In the genomic region with DNA sequence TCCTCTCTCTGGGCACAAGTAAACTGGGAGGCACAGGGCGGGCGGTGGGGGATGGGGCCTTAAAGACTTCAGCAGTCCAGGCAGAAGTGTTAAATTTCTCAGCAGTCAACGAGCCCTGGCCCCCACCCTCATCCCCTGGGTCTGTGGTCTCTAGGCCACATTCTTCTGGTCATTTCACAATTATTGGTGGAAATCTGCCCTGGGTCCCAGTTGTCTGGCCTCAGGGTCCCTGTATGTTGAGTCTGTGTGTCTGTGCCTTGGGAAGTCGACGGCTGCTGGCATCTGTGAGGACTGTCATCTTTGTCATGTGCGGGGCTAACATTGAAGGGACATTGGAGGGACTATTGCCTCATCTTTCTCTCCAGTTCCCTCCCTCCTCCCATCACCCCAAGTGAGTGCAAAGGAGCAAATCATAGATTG, we compare ENCODE assay signal across 7 cellular contexts. TPM values are rescaled to one million over a fixed set of nuclear protein-coding genes. Genes with fewer than 3 reads are reported as not detected.
DNase-seq lines count a peak whose midpoint lies in the region; ATAC-seq lines count a peak whose summit lies in the region.

No MANE protein-coding gene starts in this region.

- peak overlapping the region; percentile 36 for H3K27ac Mint-ChIP-seq in activated CD4-positive, alpha-beta memory T cell treated with anti-CD3 and anti-CD28 coated beads for 36 hours

- H3K36me3 Mint-ChIP-seq in activated CD4-positive, alpha-beta memory T cell treated with anti-CD3 and anti-CD28 coated beads for 36 hours = no peaks in the 10 kb centered on the region

- H3K36me3 ChIP-seq in H7 (replicated peaks; ENCODE audit: control insufficient read depth, insufficient read depth, low read length) (no peaks in the 10 kb centered on the region), iPS-15b (ENCODE audit: control insufficient read depth, insufficient read depth, low read length) (no peaks in the 10 kb centered on the region)

- no peak for ATAC-seq in HG02678 (IDR thresholded peaks at IDR 0.05; ENCODE audit: unreplicated experiment)

- peak overlapping the region; percentile 82 for H3K4me3 Mint-ChIP-seq in activated CD4-positive, alpha-beta memory T cell treated with anti-CD3 and anti-CD28 coated beads for 36 hours

- H3K27me3 Mint-ChIP-seq in activated CD4-positive, alpha-beta memory T cell treated with anti-CD3 and anti-CD28 coated beads for 36 hours = no peaks in the 10 kb centered on the region

- POLR2A ChIA-PET in activated CD4-positive, alpha-beta memory T cell treated with anti-CD3 and anti-CD28 coated beads for 36 hours (lab: Charles Lee) = no interaction called here

- H3K9me3 ChIP-seq in iPS-15b (ENCODE audit: control insufficient read depth, insufficient read depth, low read length) = no peaks in the 10 kb centered on the region

- no peak overlapping the region for H3K9ac ChIP-seq in iPS-15b (ENCODE audit: low read depth, low read length)

- peak; percentile 63 for DNase-seq in H7
- peak; percentile 23 for DNase-seq in activated CD4-positive, alpha-beta memory T cell treated with anti-CD3 and anti-CD28 coated beads for 36 hours
- DNase-seq in COLO668 (lab: John Stamatoyannopoulos, UW; ENCODE audit: unreplicated experiment) = no peak
- DNase-seq in hypothalamus (lab: John Stamatoyannopoulos, UW) = no peak

- H3K27me3 ChIP-seq in H7 (ENCODE audit: control insufficient read depth, insufficient read depth, low read length) = peaks cover 34% of the 10 kb centered on the region
- peaks cover 61% of the 10 kb centered on the region for H3K27me3 ChIP-seq in iPS-15b (ENCODE audit: control insufficient read depth, insufficient read depth, low read length)

- H3K4me1 Mint-ChIP-seq in activated CD4-positive, alpha-beta memory T cell treated with anti-CD3 and anti-CD28 coated beads for 36 hours (ENCODE audit: low read depth) = peaks cover 54% of the 10 kb centered on the region

- CTCF ChIA-PET in activated CD4-positive, alpha-beta memory T cell treated with anti-CD3 and anti-CD28 coated beads for 36 hours (lab: Charles Lee) = interaction anchor here (2.0 to 3.2 kb wide), 2 partner anchors 48 to 166 kb away, joined by 5 to 16 read pairs; no protein-coding TSS in a partner anchor

- peak overlapping the region; percentile 70; the same call in 1 of the 2 replicates for H3K4me3 ChIP-seq in H7 (ENCODE audit: insufficient read depth, low read depth, low read length)
- H3K4me3 ChIP-seq in iPS-15b (ENCODE audit: low read depth, low read length) = peak overlapping the region; percentile 42
- H3K4me3 ChIP-seq in skin epidermis = peak overlapping the region in 6 of 7 experiments; percentile 41 to 78 (median 58)

- peaks cover 26% of the 10 kb centered on the region for H3K4me1 ChIP-seq in iPS-15b (ENCODE audit: control insufficient read depth, insufficient read depth, low read length)

- no peaks in the 10 kb centered on the region for H3K9me3 Mint-ChIP-seq in activated CD4-positive, alpha-beta memory T cell treated with anti-CD3 and anti-CD28 coated beads for 36 hours

- H3K27ac ChIP-seq in skin epidermis = peak overlapping the region in 17 of 21 experiments; percentile 9 to 88 (median 57)

- intact Hi-C loops in activated CD4-positive, alpha-beta memory T cell treated with anti-CD3 and anti-CD28 coated beads for 36 hours (cut with micrococcal nuclease) = loop anchor here (1.0 to 5.0 kb wide), 2 partner anchors 47 to 161 kb away; partner anchors contain the start of gene CD82

RNA-seq across cellular contexts. Expression of gene TSPAN18, which starts 1.7 kb away (rescaled TPM):
- total RNA-seq in H7 (2014; rRNA removed; shearing (Covaris generic)) = 25.7 and 27.7 TPM in 2 replicates
- 1 to 10 TPM; 5.8 to 8.2 TPM for total RNA-seq in activated CD4-positive, alpha-beta memory T cell treated with anti-CD3 and anti-CD28 coated beads for 36 hours

Comparison
In these comparisons a context has a peak if more than half of its experiments do, and no peak if none do; other contexts are left out.
1. DNase-seq: peak in H7 (single experiment) and activated CD4-positive, alpha-beta memory T cell treated with anti-CD3 and anti-CD28 coated beads for 36 hours (single experiment); none in COLO668 (single experiment) and hypothalamus (0 of 51).
2. Peak in every context shown above with its lines, with median percentiles within 50 percentile points of each other: H3K4me3 ChIP-seq.